In the genomic region with DNA sequence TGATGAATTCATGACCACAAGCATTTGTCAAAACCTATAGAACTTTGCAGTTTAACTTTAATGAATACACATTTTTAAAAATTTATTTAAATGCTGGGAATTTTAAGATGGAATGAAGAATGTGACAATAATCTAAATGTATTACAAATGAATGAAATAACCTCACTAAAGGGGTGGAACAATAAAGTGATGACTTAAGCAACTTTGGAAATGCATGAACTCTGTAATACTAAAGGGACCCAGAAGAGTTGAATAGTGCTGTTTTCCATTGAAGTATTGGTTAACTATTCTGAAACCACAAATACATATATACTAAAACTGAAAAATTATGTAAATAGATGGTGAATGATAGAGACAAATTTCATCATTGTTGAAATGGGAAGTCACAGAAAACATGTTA, we compare ENCODE assay signal across 10 cellular contexts.
"Had no signal": no experiment of that assay in that cellular context is flagged by ENCODE, and none has a peak within 500 bp of the region (broad histone marks: within the 10 kb centered on the region; RNA-seq: fewer than 3 reads in every experiment).

No MANE protein-coding gene starts in this region.

- H3K27ac ChIP-seq: GM23248 had no signal

- H2AFZ ChIP-seq: GM23248, GM23338 had no signal

- H3K4me1 ChIP-seq: HAP-1 had no signal

- FAIRE-seq: H1 had no signal

- H3K9me3 ChIP-seq: HAP-1 had no signal

- H3K4me2 ChIP-seq: GM23338 had no signal

- DNase-seq: GM23248, GOT3, H7, H9, HCEC 1CT, HFFc6 had no signal

- H3K36me3 ChIP-seq: HAP-1 had no signal

- ATAC-seq: GM23338, HCT116 had no signal

- H3K9ac ChIP-seq: GM23248 had no signal

- H3K4me3 ChIP-seq: GM23248, GM23338, HAP-1 had no signal
